In the genomic region with DNA sequence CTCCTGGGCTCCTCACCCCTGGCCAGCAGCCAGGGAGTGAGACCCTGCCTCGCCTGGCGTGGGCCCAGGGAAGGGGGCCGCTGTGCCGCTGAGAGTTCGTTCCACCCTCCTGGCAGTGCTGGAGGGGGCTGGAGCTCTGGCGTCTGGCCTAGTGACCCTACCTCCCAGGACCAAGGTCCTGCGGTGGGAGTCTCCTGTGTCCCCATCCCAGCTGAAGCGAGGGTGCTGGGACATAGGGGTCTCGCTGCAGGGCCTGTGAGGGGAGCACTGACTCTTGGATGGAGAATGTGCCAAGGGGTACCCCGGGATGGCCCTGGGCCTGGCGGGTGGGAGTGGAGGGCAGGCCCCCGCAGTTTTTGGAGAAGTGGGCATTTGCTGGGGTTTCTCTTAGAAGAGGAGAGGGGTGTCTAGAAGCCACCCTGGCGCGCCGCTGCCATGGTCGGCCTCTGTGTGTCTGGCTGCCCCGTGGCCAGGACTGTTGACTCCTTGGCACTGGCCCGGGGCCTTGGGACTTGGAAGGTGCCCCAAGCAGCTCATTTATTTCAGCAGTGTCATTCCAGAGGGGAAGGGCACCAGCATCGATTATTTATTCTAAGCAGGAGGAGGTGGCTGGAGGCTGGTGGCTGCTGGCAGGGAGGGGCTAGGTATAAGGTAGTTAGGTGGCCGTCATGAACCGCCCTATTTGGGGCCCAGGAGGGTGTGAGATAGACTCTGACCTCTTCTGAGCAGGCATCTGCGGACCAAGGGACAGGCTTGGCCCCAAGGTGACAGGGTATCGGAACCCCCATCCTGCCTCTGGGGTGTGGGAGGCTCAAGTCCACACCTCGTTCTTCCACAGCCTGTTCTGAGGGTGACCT, we compare ENCODE assay signal across 8 cellular contexts. TPM values are rescaled to one million over a fixed set of nuclear protein-coding genes. Genes with fewer than 3 reads are reported as not detected.
DNase-seq lines count a peak whose midpoint lies in the region; ATAC-seq, FAIRE-seq and TF ChIP-seq lines count a peak whose summit lies in the region.

No MANE protein-coding gene starts in this region.

- H4K20me1 ChIP-seq in IMR-90 (ENCODE audit: insufficient read depth, low read length) (peaks cover 43% of the 10 kb centered on the region), smooth muscle cell (ENCODE audit: low read depth) (peaks cover 58% of the 10 kb centered on the region)

- H2BK120ac ChIP-seq in IMR-90 (ENCODE audit: low read depth, low read length): peak overlapping the region; percentile 5; the same call in 1 of the 2 replicates

- H3K56ac ChIP-seq in IMR-90 (ENCODE audit: extremely low read depth, insufficient read depth, low read length): no peak overlapping the region

- FAIRE-seq in H54 (lab: Jason Lieb, UNC) (no peak), D721Med (lab: Jason Lieb, UNC) (no peak)

- H3K18ac ChIP-seq in IMR-90 (ENCODE audit: low read depth, low read length): no peak overlapping the region

- in situ Hi-C loops in IMR-90 (cut with MboI; ENCODE audit: low sequenced_read_pairs): no loop called here
- in situ Hi-C loops in astrocyte of the spinal cord (cut with HindIII; ENCODE audit: low sequenced_read_pairs): no loop called here

- TF ChIP-seq RAD21 in IMR-90 (IDR thresholded peaks at IDR 0.05; ENCODE audit: low read length): no peak

- H3K9me3 ChIP-seq in IMR-90 (ENCODE audit: control insufficient read depth, insufficient read depth, low read length) (no peaks in the 10 kb centered on the region), iPS-20b (ENCODE audit: insufficient read depth, low read depth, low read length) (no peaks in the 10 kb centered on the region), smooth muscle cell (replicated peaks; ENCODE audit: low read depth) (no peaks in the 10 kb centered on the region)

- H3K4me1 ChIP-seq in IMR-90 (ENCODE audit: control insufficient read depth, insufficient read depth, low read length) (peaks cover 16% of the 10 kb centered on the region), iPS-20b (ENCODE audit: insufficient read depth, low read length) (0 out of 2 replicates have a peak, but pooled peaks cover 2% of the 10 kb centered on the region), smooth muscle cell (ENCODE audit: low read depth) (peaks cover 9% of the 10 kb centered on the region)

- no peak for TF ChIP-seq CTCF in IMR-90 (conservative IDR thresholded peaks at IDR 0.05; ENCODE audit: low read depth, low read length)
- no peak for TF ChIP-seq CTCF in astrocyte of the spinal cord (IDR thresholded peaks at IDR 0.05; ENCODE audit: low read depth, low read length)
- no peak for TF ChIP-seq CTCF in smooth muscle cell (IDR thresholded peaks at IDR 0.05; ENCODE audit: borderline replicate concordance, insufficient read depth, poor library complexity, severe bottlenecking)
- TF ChIP-seq CTCF in D721Med (IDR thresholded peaks at IDR 0.05; ENCODE audit: insufficient read depth, missing control alignments): no peak

- H3K23ac ChIP-seq in IMR-90 (ENCODE audit: low read depth, low read length): peak overlapping the region; percentile 75

- peaks cover 11% of the 10 kb centered on the region for H3K9me1 ChIP-seq in IMR-90 (ENCODE audit: insufficient read depth, low read length)

- H3K4me2 ChIP-seq in IMR-90 (ENCODE audit: low read depth, low read length): peak overlapping the region; percentile 70
- H3K4me2 ChIP-seq in smooth muscle cell: peak overlapping the region; percentile 99

- peak overlapping the region; percentile 15; the same call in 1 of the 2 replicates for H4K91ac ChIP-seq in IMR-90 (ENCODE audit: insufficient read depth, low read depth, low read length)

- peak overlapping the region; percentile 96 for H2AK9ac ChIP-seq in IMR-90 (replicated peaks; ENCODE audit: low read depth, low read length, poor library complexity)

- no peak overlapping the region for H4K5ac ChIP-seq in IMR-90 (ENCODE audit: low read depth, low read length)

- CTCF ChIA-PET in IMR-90 (lab: Yijun Ruan, JAX): no interaction called here

- POLR2A ChIA-PET in IMR-90 (lab: Charles Lee; ENCODE audit: unreplicated experiment): no interaction called here

- 72% methylated on average over 12 of the region's 24 CpGs; no CpG with 5 or more reads in 1 of the 2 experiments for WGBS in IMR-90 (ENCODE audit: extremely low coverage in 2 of 2, insufficient read length in 1 of 2), 2 experiments
- 74% methylated on average over 24 of the region's 24 CpGs for WGBS in smooth muscle cell (ENCODE audit: low lambda C conversion rate)

- DNase-seq in IMR-90 (no peak), astrocyte of the spinal cord (ENCODE audit: low read depth, low spot score) (no peak), smooth muscle cell (lab: John Stamatoyannopoulos, UW; ENCODE audit: unreplicated experiment) (no peak), H54 (ENCODE audit: insufficient read length, low spot score) (no peak), GDM1 (lab: John Stamatoyannopoulos, UW) (no peak), AG08396 (ENCODE audit: low spot score) (no peak), D721Med (ENCODE audit: insufficient read length, low spot score) (no peak)

- no TSS peak for BruUV-seq in IMR-90 (replicated peaks; lab: Mats Ljungman, UMichigan)

- peaks cover 8 to 61% of the 10 kb centered on the region in 2 experiments; a peak in 3 of 4 replicates for H3K79me1 ChIP-seq in IMR-90 (ENCODE audit: low read depth in 1 of 2, low read length in 2 of 2)

- H3K14ac ChIP-seq in IMR-90 (replicated peaks; ENCODE audit: low read depth, low read length): peak overlapping the region; percentile 13; the same call in 1 of the 2 replicates

- peak overlapping the region; percentile 66 for H3K9ac ChIP-seq in IMR-90 (ENCODE audit: low read depth, low read length)
- peak overlapping the region; percentile 88 for H3K9ac ChIP-seq in iPS-20b (ENCODE audit: low read depth, low read length)
- peak overlapping the region; percentile 90 for H3K9ac ChIP-seq in smooth muscle cell (ENCODE audit: low read depth)

- peak overlapping the region; percentile 2 for H3K27ac ChIP-seq in IMR-90 (ENCODE audit: insufficient read depth, low read length)
- H3K27ac ChIP-seq in iPS-20b (ENCODE audit: low read length): no peak overlapping the region
- peak overlapping the region; percentile 66 for H3K27ac ChIP-seq in smooth muscle cell (ENCODE audit: low read depth)

- H2AFZ ChIP-seq in IMR-90 (replicated peaks; ENCODE audit: low read length, poor library complexity) (peak overlapping the region; percentile 47), smooth muscle cell (ENCODE audit: low read depth) (no peak overlapping the region)

- H3K36me3 ChIP-seq in IMR-90 (ENCODE audit: control insufficient read depth, insufficient read depth, low read length) (no peaks in the 10 kb centered on the region; the same call in 1 of the 2 replicates), iPS-20b (ENCODE audit: insufficient read depth, low read depth, low read length) (no peaks in the 10 kb centered on the region), smooth muscle cell (ENCODE audit: low read depth) (no peaks in the 10 kb centered on the region)

- no peak overlapping the region for H2BK20ac ChIP-seq in IMR-90 (ENCODE audit: low read depth, low read length)

- no peak for TF ChIP-seq POLR2A in IMR-90 (IDR thresholded peaks at IDR 0.05; ENCODE audit: low read depth, low read length)
- no peak for TF ChIP-seq POLR2A in H54 (IDR thresholded peaks at IDR 0.05; ENCODE audit: low read depth, low read length)

- no peak for ATAC-seq in IMR-90 (ENCODE audit: low read depth)

- H3K79me2 ChIP-seq in smooth muscle cell (ENCODE audit: low read depth): peaks cover 68% of the 10 kb centered on the region

- H2AK5ac ChIP-seq in IMR-90 (ENCODE audit: low read depth, low read length): peak overlapping the region; percentile 75

- H4K8ac ChIP-seq in IMR-90 (ENCODE audit: low read depth in 2 of 2, low read length in 2 of 2): peak overlapping the region in 1 of 2 experiments; percentile 47; a peak in 1 of 4 replicates

- no peak overlapping the region for H2BK5ac ChIP-seq in IMR-90 (ENCODE audit: low read depth, low read length, poor library complexity, severe bottlenecking)

- no peak overlapping the region; the same call in 2 of the 3 replicates for H2BK15ac ChIP-seq in IMR-90 (ENCODE audit: low read depth, low read length)

- no peaks in the 10 kb centered on the region for H3K27me3 ChIP-seq in IMR-90 (ENCODE audit: control insufficient read depth, insufficient read depth, low read length)
- no peaks in the 10 kb centered on the region for H3K27me3 ChIP-seq in iPS-20b (ENCODE audit: insufficient read depth, low read length)
- H3K27me3 ChIP-seq in smooth muscle cell (ENCODE audit: low read depth): no peaks in the 10 kb centered on the region

- H3F3A ChIP-seq in smooth muscle cell (ENCODE audit: low read depth): peaks cover 12% of the 10 kb centered on the region

- dilution Hi-C loops in IMR-90 (cut with HindIII; ENCODE audit: low sequenced_read_pairs, unreplicated experiment): no loop called here

- H3K4me3 ChIP-seq in IMR-90 (ENCODE audit: insufficient read depth, low read depth, low read length) (peak overlapping the region; percentile 61), astrocyte of the spinal cord (ENCODE audit: low read depth, low read length) (peak overlapping the region; percentile 59), iPS-20b (ENCODE audit: low read length) (peak overlapping the region; percentile 80), smooth muscle cell (peak overlapping the region; percentile 93)

- intact Hi-C loops in IMR-90 (cut with micrococcal nuclease): loop anchor here (2.0 to 5.0 kb wide), 2 partner anchors 50 to 92 kb away; no protein-coding TSS in a partner anchor

- H3K4ac ChIP-seq in IMR-90 (ENCODE audit: low read depth, low read length): peak overlapping the region; percentile 22

TF ChIP-seq in IMR-90, 13 proteins besides CTCF, POLR2A, EP300 and RAD21 (continues in another document):
- no peak for TF ChIP-seq BHLHE40 (IDR thresholded peaks at IDR 0.05; ENCODE audit: low read depth, low read length)
- TF ChIP-seq RFX5 (IDR thresholded peaks at IDR 0.05; ENCODE audit: low read depth, low read length): no peak
- TF ChIP-seq, protein P1, sequence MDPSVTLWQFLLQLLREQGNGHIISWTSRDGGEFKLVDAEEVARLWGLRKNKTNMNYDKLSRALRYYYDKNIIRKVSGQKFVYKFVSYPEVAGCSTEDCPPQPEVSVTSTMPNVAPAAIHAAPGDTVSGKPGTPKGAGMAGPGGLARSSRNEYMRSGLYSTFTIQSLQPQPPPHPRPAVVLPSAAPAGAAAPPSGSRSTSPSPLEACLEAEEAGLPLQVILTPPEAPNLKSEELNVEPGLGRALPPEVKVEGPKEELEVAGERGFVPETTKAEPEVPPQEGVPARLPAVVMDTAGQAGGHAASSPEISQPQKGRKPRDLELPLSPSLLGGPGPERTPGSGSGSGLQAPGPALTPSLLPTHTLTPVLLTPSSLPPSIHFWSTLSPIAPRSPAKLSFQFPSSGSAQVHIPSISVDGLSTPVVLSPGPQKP (IDR thresholded peaks at IDR 0.05; ENCODE audit: borderline replicate concordance, low read depth, low read length): no peak

RNA-seq across cellular contexts. Expression of gene GTF2IRD1, which starts 1.5 kb away (rescaled TPM):
- 4.1 and 5.0 TPM in 2 replicates for total RNA-seq in IMR-90 (2012; rRNA removed)
- polyA plus RNA-seq in IMR-90 (2012; rRNA removed): 21.9 and 22.6 TPM in 2 replicates
- polyA plus RNA-seq in IMR-90 (2012; cell fraction: cytosol; rRNA removed): 19.6 and 26.0 TPM in 2 replicates
- 27.5 and 33.3 TPM in 2 replicates for polyA plus RNA-seq in IMR-90 (2012; cell fraction: nucleus; rRNA removed; ENCODE audit: low replicate concordance)
- total RNA-seq in smooth muscle cell: 18.3 and 20.0 TPM in 2 replicates
- 38.5 and 41.5 TPM in 2 replicates for polyA plus RNA-seq in smooth muscle cell
